33 cellular contexts compared by ENCODE assay signal in the genomic region with DNA sequence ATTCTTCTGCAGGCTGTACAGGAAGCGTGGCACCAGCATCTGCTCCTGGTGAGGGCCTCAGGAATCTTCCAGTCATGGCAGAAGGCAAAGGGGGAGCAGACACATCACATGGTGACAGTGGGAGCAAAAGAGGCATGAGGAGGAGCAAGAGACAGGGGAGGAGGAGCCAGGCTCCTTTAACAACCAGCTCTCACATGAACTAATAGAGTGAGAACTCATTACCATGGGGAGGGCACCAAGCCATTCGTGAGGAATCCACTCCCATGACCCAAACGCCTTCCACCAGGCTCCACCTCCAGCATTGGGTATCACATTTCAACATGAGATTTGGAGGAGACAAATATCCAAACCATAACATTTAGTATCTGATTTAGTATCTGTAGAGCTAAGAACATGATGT.
"Had no signal": no experiment of that assay in that cellular context is flagged by ENCODE, and none has a peak within 500 bp of the region (broad histone marks: within the 10 kb centered on the region; RNA-seq: fewer than 3 reads in every experiment).

No MANE protein-coding gene starts in this region.

- H3K27ac Mint-ChIP-seq: activated CD4-positive, alpha-beta memory T cell treated with anti-CD3 and anti-CD28 coated beads, Interleukin-2, amount 10 ng/mL, durations not matched to agents 7 days and 5 days; activated CD4-positive, alpha-beta T cell treated with anti-CD3 and anti-CD28 coated beads for 36 hours; activated CD4-positive, alpha-beta T cell treated with anti-CD3 and anti-CD28 coated beads, Interleukin-2, amount 10 ng/mL, durations not matched to agents 7 days and 5 days; activated CD8-positive, alpha-beta memory T cell treated with anti-CD3 and anti-CD28 coated beads, Interleukin-2, amount 10 ng/mL, durations not matched to agents 7 days and 5 days; activated CD8-positive, alpha-beta T cell treated with anti-CD3 and anti-CD28 coated beads, Interleukin-2, amount 10 ng/mL, durations not matched to agents 7 days and 5 days; activated naive CD4-positive, alpha-beta T cell treated with anti-CD3 and anti-CD28 coated beads, Interleukin-2, amount 10 ng/mL, durations not matched to agents 7 days and 5 days; activated naive CD4-positive, alpha-beta T cell treated with anti-CD3 and anti-CD28 coated beads, Interleukin-2, amount 50 U/mL, for 24 hours; activated naive CD8-positive, alpha-beta T cell; activated naive CD8-positive, alpha-beta T cell treated with anti-CD3 and anti-CD28 coated beads, Interleukin-2, amount 10 ng/mL, durations not matched to agents 7 days and 5 days; activated naive CD8-positive, alpha-beta T cell treated with anti-CD3 and anti-CD28 coated beads, Interleukin-2, amount 50 U/mL, for 24 hours; activated T-cell treated with anti-CD3 and anti-CD28 coated beads, Interleukin-2, amount 50 U/mL, for 24 hours; activated T-helper 2 cell treated with anti-CD3 and anti-CD28 coated beads, Interferon-gamma antibody, Interleukin-2, Interleukin-4, amounts not matched to agents 10 μg/mL and 5 μg/mL and 100 μg/mL, durations not matched to agents 14 hours and 24 hours and 36 hours; brain; T-helper 17 cell had no signal

- H3K36me3 ChIP-seq: ascending aorta, cardiac muscle cell had no signal

- H3K4me3 Mint-ChIP-seq: activated CD4-positive, alpha-beta memory T cell treated with anti-CD3 and anti-CD28 coated beads, Interleukin-2, amount 10 ng/mL, durations not matched to agents 7 days and 5 days; activated CD4-positive, alpha-beta T cell treated with anti-CD3 and anti-CD28 coated beads for 36 hours; activated CD4-positive, alpha-beta T cell treated with anti-CD3 and anti-CD28 coated beads, Interleukin-2, amount 10 ng/mL, durations not matched to agents 7 days and 5 days; activated CD8-positive, alpha-beta memory T cell treated with anti-CD3 and anti-CD28 coated beads, Interleukin-2, amount 10 ng/mL, durations not matched to agents 7 days and 5 days; activated CD8-positive, alpha-beta T cell treated with anti-CD3 and anti-CD28 coated beads, Interleukin-2, amount 10 ng/mL, durations not matched to agents 7 days and 5 days; activated naive CD4-positive, alpha-beta T cell treated with anti-CD3 and anti-CD28 coated beads, Interleukin-2, amount 10 ng/mL, durations not matched to agents 7 days and 5 days; activated naive CD4-positive, alpha-beta T cell treated with anti-CD3 and anti-CD28 coated beads, Interleukin-2, amount 50 U/mL, for 24 hours; activated naive CD8-positive, alpha-beta T cell; activated naive CD8-positive, alpha-beta T cell treated with anti-CD3 and anti-CD28 coated beads, Interleukin-2, amount 10 ng/mL, durations not matched to agents 7 days and 5 days; activated naive CD8-positive, alpha-beta T cell treated with anti-CD3 and anti-CD28 coated beads, Interleukin-2, amount 50 U/mL, for 24 hours; activated T-cell treated with anti-CD3 and anti-CD28 coated beads, Interleukin-2, amount 50 U/mL, for 24 hours; brain; central memory CD8-positive, alpha-beta T cell; T-helper 17 cell had no signal

- H3K4me1 ChIP-seq: ascending aorta had no signal

- H3K9me3 ChIP-seq: ascending aorta had no signal

- H3K27me3 ChIP-seq: ascending aorta, cardiac muscle cell had no signal

- H3K9me3 Mint-ChIP-seq: activated CD4-positive, alpha-beta memory T cell treated with anti-CD3 and anti-CD28 coated beads, Interleukin-2, amount 10 ng/mL, durations not matched to agents 7 days and 5 days; activated CD4-positive, alpha-beta T cell treated with anti-CD3 and anti-CD28 coated beads, Interleukin-2, amount 10 ng/mL, durations not matched to agents 7 days and 5 days; activated naive CD4-positive, alpha-beta T cell treated with anti-CD3 and anti-CD28 coated beads, Interleukin-2, amount 10 ng/mL, durations not matched to agents 7 days and 5 days; activated naive CD4-positive, alpha-beta T cell treated with anti-CD3 and anti-CD28 coated beads, Interleukin-2, amount 50 U/mL, for 24 hours; activated naive CD8-positive, alpha-beta T cell treated with anti-CD3 and anti-CD28 coated beads, Interleukin-2, amount 10 ng/mL, durations not matched to agents 7 days and 5 days; activated naive CD8-positive, alpha-beta T cell treated with anti-CD3 and anti-CD28 coated beads, Interleukin-2, amount 50 U/mL, for 24 hours; activated T-cell treated with anti-CD3 and anti-CD28 coated beads, Interleukin-2, amount 50 U/mL, for 24 hours; activated T-helper 2 cell treated with anti-CD3 and anti-CD28 coated beads, Interferon-gamma antibody, Interleukin-2, Interleukin-4, amounts not matched to agents 10 μg/mL and 5 μg/mL and 100 μg/mL, durations not matched to agents 14 hours and 24 hours and 36 hours; central memory CD8-positive, alpha-beta T cell had no signal

- ATAC-seq: activated CD4-positive, alpha-beta T cell treated with anti-CD3 and anti-CD28 coated beads for 36 hours; activated CD4-positive, CD25-positive, alpha-beta regulatory T cell treated with anti-CD3 and anti-CD28 coated beads, Interleukin-2, amount 50 U/mL, for 24 hours; activated CD8-positive, alpha-beta memory T cell treated with anti-CD3 and anti-CD28 coated beads, Interleukin-2, amount 10 ng/mL, durations not matched to agents 7 days and 5 days; activated CD8-positive, alpha-beta T cell treated with anti-CD3 and anti-CD28 coated beads, Interleukin-2, amount 10 ng/mL, durations not matched to agents 7 days and 5 days; activated naive CD8-positive, alpha-beta T cell treated with anti-CD3 and anti-CD28 coated beads, Interleukin-2, amount 50 U/mL, for 24 hours; T-helper 17 cell had no signal

- H3K27me3 Mint-ChIP-seq: activated naive CD4-positive, alpha-beta T cell treated with anti-CD3 and anti-CD28 coated beads, Interleukin-2, amount 50 U/mL, for 24 hours; activated naive CD8-positive, alpha-beta T cell; brain had no signal

- H3K4me1 Mint-ChIP-seq: activated CD4-positive, alpha-beta memory T cell treated with anti-CD3 and anti-CD28 coated beads, Interleukin-2, amount 10 ng/mL, durations not matched to agents 7 days and 5 days; activated CD4-positive, alpha-beta T cell treated with anti-CD3 and anti-CD28 coated beads for 36 hours; activated CD4-positive, alpha-beta T cell treated with anti-CD3 and anti-CD28 coated beads, Interleukin-2, amount 10 ng/mL, durations not matched to agents 7 days and 5 days; activated CD8-positive, alpha-beta memory T cell treated with anti-CD3 and anti-CD28 coated beads, Interleukin-2, amount 10 ng/mL, durations not matched to agents 7 days and 5 days; activated naive CD4-positive, alpha-beta T cell treated with anti-CD3 and anti-CD28 coated beads, Interleukin-2, amount 10 ng/mL, durations not matched to agents 7 days and 5 days; activated naive CD4-positive, alpha-beta T cell treated with anti-CD3 and anti-CD28 coated beads, Interleukin-2, amount 50 U/mL, for 24 hours; activated naive CD8-positive, alpha-beta T cell treated with anti-CD3 and anti-CD28 coated beads, Interleukin-2, amount 10 ng/mL, durations not matched to agents 7 days and 5 days; activated naive CD8-positive, alpha-beta T cell treated with anti-CD3 and anti-CD28 coated beads, Interleukin-2, amount 50 U/mL, for 24 hours; brain; central memory CD8-positive, alpha-beta T cell; T-helper 17 cell had no signal

- H3K4me3 ChIP-seq: ascending aorta, cardiac muscle cell had no signal

- DNase-seq: activated CD4-positive, alpha-beta memory T cell treated with anti-CD3 and anti-CD28 coated beads, Interleukin-2, amount 10 ng/mL, durations not matched to agents 7 days and 5 days; activated CD4-positive, alpha-beta T cell treated with anti-CD3 and anti-CD28 coated beads for 1 hour; activated CD4-positive, alpha-beta T cell treated with anti-CD3 and anti-CD28 coated beads for 36 hours; activated CD4-positive, alpha-beta T cell treated with anti-CD3 and anti-CD28 coated beads for 48 hours; activated CD4-positive, alpha-beta T cell treated with anti-CD3 and anti-CD28 coated beads, Interleukin-2, amount 10 ng/mL, durations not matched to agents 7 days and 5 days; activated CD4-positive, alpha-beta T cell treated with anti-CD3 and anti-CD28 coated beads, Interleukin-2, amount 50 U/mL, for 48 hours; activated CD4-positive, CD25-positive, alpha-beta regulatory T cell; activated CD8-positive, alpha-beta memory T cell treated with anti-CD3 and anti-CD28 coated beads for 24 hours; activated CD8-positive, alpha-beta memory T cell treated with anti-CD3 and anti-CD28 coated beads, Interleukin-2, amount 10 ng/mL, durations not matched to agents 7 days and 5 days; activated CD8-positive, alpha-beta memory T cell treated with anti-CD3 and anti-CD28 coated beads, Interleukin-2, amount 50 U/mL, for 48 hours; activated CD8-positive, alpha-beta T cell treated with anti-CD3 and anti-CD28 coated beads, Interleukin-2, amount 10 ng/mL, durations not matched to agents 7 days and 5 days; activated effector memory CD4-positive, alpha-beta T cell treated with Interleukin-2 at 50 U/mL for 16 hours; activated gamma-delta T cell; activated naive CD4-positive, alpha-beta T cell treated with anti-CD3 and anti-CD28 coated beads, Interleukin-2, amount 10 ng/mL, durations not matched to agents 7 days and 5 days; activated naive CD4-positive, alpha-beta T cell treated with Interleukin-2 at 50 U/mL for 16 hours; activated naive CD8-positive, alpha-beta T cell treated with anti-CD3 and anti-CD28 coated beads, Interleukin-2, amount 10 ng/mL, durations not matched to agents 7 days and 5 days; activated naive CD8-positive, alpha-beta T cell treated with anti-CD3 and anti-CD28 coated beads, Interleukin-2, amount 50 U/mL, for 24 hours; activated T-cell treated with anti-CD3 and anti-CD28 coated beads, Interleukin-2, amount 50 U/mL, for 24 hours; activated T-cell treated with anti-CD3 and anti-CD28 coated beads, Interleukin-2, amount 50 U/mL, for 48 hours; amygdala; anterior cingulate cortex; caudate nucleus; cerebellar nuclear complex; T-helper 17 cell had no signal

- H3K36me3 Mint-ChIP-seq: activated CD8-positive, alpha-beta memory T cell treated with anti-CD3 and anti-CD28 coated beads, Interleukin-2, amount 10 ng/mL, durations not matched to agents 7 days and 5 days; activated naive CD4-positive, alpha-beta T cell treated with anti-CD3 and anti-CD28 coated beads, Interleukin-2, amount 10 ng/mL, durations not matched to agents 7 days and 5 days; activated naive CD4-positive, alpha-beta T cell treated with anti-CD3 and anti-CD28 coated beads, Interleukin-2, amount 50 U/mL, for 24 hours; activated naive CD8-positive, alpha-beta T cell; activated naive CD8-positive, alpha-beta T cell treated with anti-CD3 and anti-CD28 coated beads, Interleukin-2, amount 10 ng/mL, durations not matched to agents 7 days and 5 days; brain had no signal

- H3K27ac ChIP-seq: ascending aorta, cardiac muscle cell, VCaP had no signal
